Comparison of ENCODE assay signal across 1 cellular context in the genomic region with DNA sequence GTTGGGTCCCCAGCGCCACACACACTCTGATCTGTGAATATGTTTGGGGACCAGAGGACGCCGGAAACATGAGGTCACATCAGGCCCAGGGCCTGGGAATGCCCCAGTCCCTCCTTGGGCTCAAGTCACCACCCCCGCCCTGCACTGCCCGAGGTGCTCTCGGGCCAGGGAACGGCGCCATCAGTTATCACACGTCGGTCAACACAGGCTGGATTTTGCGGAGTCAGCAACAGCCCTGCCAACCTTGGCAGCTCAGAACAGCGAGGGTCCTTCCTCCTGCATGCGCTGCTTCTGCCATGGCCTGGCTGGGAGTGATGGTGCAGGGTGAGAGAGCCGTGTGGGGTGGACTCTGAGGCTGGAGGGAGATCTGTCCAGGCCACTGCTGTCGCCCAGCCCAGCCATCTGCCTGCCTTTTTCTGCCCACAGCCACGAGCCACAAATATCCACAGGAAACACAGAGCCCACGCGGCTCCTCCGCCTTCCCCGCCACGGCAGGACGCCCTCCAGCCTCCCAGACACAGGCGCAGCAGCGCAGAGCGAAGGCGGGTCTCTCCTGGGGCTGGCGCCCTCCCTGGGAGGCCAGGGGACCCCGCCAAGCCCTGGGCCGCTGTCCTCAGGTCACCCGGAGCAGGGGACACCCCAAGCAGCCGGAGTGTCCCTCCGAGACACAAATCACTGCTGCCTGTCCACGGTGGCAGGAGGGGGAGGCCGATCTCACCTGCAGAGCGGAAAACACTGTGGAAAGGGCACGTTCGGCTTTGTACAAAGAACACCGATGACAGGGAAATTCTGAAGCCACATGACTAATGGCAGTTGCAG.
A peak's percentile ranks its signal among the peaks of the same experiment; 100 is the strongest.
TF ChIP-seq lines count a peak whose summit lies in the region.

No MANE protein-coding gene starts in this region.

TF ChIP-seq in liver, 16 proteins besides CTCF, POLR2A, EP300 and RAD21 (continued from another document):
- peak; percentile 34 for TF ChIP-seq REST (IDR thresholded peaks at IDR 0.05)
- TF ChIP-seq HNF4A (conservative IDR thresholded peaks at IDR 0.05), result peak in 1 of 2 donors; percentile 58
- peak in 1 of 2 donors; percentile 75 for TF ChIP-seq EGR1 (IDR thresholded peaks at IDR 0.05; ENCODE audit: low read depth in 2 of 2)
